16 cellular contexts compared by ENCODE assay signal in genomic region chr13:50149932-50150331, GRCh38.
A peak's percentile ranks its signal among the peaks of the same experiment; 100 is the strongest.
DNase-seq lines count a peak whose midpoint lies in the region; ATAC-seq and TF ChIP-seq lines count a peak whose summit lies in the region.
"Had no signal": no experiment of that assay in that cellular context is flagged by ENCODE, and none has a peak within 500 bp of the region (broad histone marks: within the 10 kb centered on the region; RNA-seq: fewer than 3 reads in every experiment).

No MANE protein-coding gene starts in this region.

- no peak for TF ChIP-seq EP300 in gastroesophageal sphincter (IDR thresholded peaks at IDR 0.05)

- 71% methylated on average over 1 of the region's 1 CpG for WGBS in testis, 2 donors
- WGBS in gastroesophageal sphincter (ENCODE audit: low coverage in 1 of 2), 2 donors = 86 to 100% methylated on average over 1 of the region's 1 CpG

- TF ChIP-seq POLR2A in testis (IDR thresholded peaks at IDR 0.05) (no peak), gastroesophageal sphincter (IDR thresholded peaks at IDR 0.05) (no peak)

- H3K9me2 ChIP-seq in OCI-LY7 (ENCODE audit: insufficient read depth, low read length) = no peaks in the 10 kb centered on the region

- H3K27ac ChIP-seq in right atrium auricular region (no peak overlapping the region), OCI-LY7 (ENCODE audit: low read depth, low read length, poor library complexity, severe bottlenecking) (no peak overlapping the region), testis (no peak overlapping the region), gastroesophageal sphincter (no peak overlapping the region), brain microvascular endothelial cell (no peak overlapping the region)
- H3K27ac ChIP-seq: ovary had no signal

- peak overlapping the region; percentile 61; the same call in 1 of the 2 replicates for H2AFZ ChIP-seq in OCI-LY7 (ENCODE audit: low read length)

- H3K4me2 ChIP-seq in OCI-LY7 (ENCODE audit: low read length) = no peak overlapping the region

- no peak for TF ChIP-seq CTCF in right atrium auricular region (IDR thresholded peaks at IDR 0.05)
- TF ChIP-seq CTCF in OCI-LY7 (conservative IDR thresholded peaks at IDR 0.05; ENCODE audit: low read length) = no peak
- no peak for TF ChIP-seq CTCF in fibroblast of the aortic adventitia (IDR thresholded peaks at IDR 0.05; ENCODE audit: insufficient read depth, low read length)
- no peak for TF ChIP-seq CTCF in testis (IDR thresholded peaks at IDR 0.05)
- no peak for TF ChIP-seq CTCF in gastroesophageal sphincter (IDR thresholded peaks at IDR 0.05)
- TF ChIP-seq CTCF in brain microvascular endothelial cell (IDR thresholded peaks at IDR 0.05; ENCODE audit: low read depth, low read length, missing control alignments) = no peak

- CTCF ChIA-PET in OCI-LY7 (lab: Charles Lee; ENCODE audit: unreplicated experiment) = interaction anchor here (1.2 kb wide), 1 partner anchor 11 kb away, joined by 5 read pairs; no protein-coding TSS in a partner anchor

- no peaks in the 10 kb centered on the region for H3K4me1 ChIP-seq in right atrium auricular region
- H3K4me1 ChIP-seq in OCI-LY7 (ENCODE audit: insufficient read depth, low read length, poor library complexity, severe bottlenecking) = peaks cover 45% of the 10 kb centered on the region
- no peaks in the 10 kb centered on the region for H3K4me1 ChIP-seq in testis
- no peaks in the 10 kb centered on the region for H3K4me1 ChIP-seq in gastroesophageal sphincter

- no TSS peak for BruUV-seq in OCI-LY7 (replicated peaks; lab: Mats Ljungman, UMichigan)

- DNase-seq in Right ventricle myocardium inferior (ENCODE audit: missing footprints) = no peak
- DNase-seq in right atrium auricular region (ENCODE audit: low spot score) = no peak
- no peak for DNase-seq in OCI-LY7 (ENCODE audit: low spot score)
- peak; percentile 53 for DNase-seq in fibroblast of the aortic adventitia (ENCODE audit: low read depth)
- DNase-seq in testis = peak; percentile 80
- no peak for DNase-seq in stimulated activated CD4-positive, alpha-beta T cell treated with anti-CD3 and anti-CD28 coated beads, Interleukin-15, amount 100 ng/mL, for 24 hours
- DNase-seq in brain microvascular endothelial cell = no peak
- DNase-seq: activated CD4-positive, alpha-beta memory T cell treated with anti-CD3 and anti-CD28 coated beads for 36 hours; activated gamma-delta T cell; effector memory CD4-positive, alpha-beta T cell; Karpas-422; NCI-H524 treated with DMSO at 0.1 percent for 48 hours; ovary; T-helper 9 cell had no signal

- H4K20me1 ChIP-seq in OCI-LY7 (ENCODE audit: insufficient read depth, low read length) = no peaks in the 10 kb centered on the region

- H3K36me3 ChIP-seq in right atrium auricular region (no peaks in the 10 kb centered on the region), OCI-LY7 (ENCODE audit: insufficient read depth, low read length) (no peaks in the 10 kb centered on the region), testis (ENCODE audit: low read depth, missing control alignments) (no peaks in the 10 kb centered on the region), gastroesophageal sphincter (no peaks in the 10 kb centered on the region), brain microvascular endothelial cell (replicated peaks) (no peaks in the 10 kb centered on the region)
- H3K36me3 ChIP-seq: ovary had no signal

- intact Hi-C loops in Right ventricle myocardium inferior (cut with DNase I) = no loop called here
- intact Hi-C loops in OCI-LY7 (cut with micrococcal nuclease; ENCODE audit: unreplicated experiment) = no loop called here
- intact Hi-C loops in testis (cut with DNase I; ENCODE audit: low total_unique reads) = no loop called here

- ATAC-seq in Right ventricle myocardium inferior (peak; percentile 84), gastroesophageal sphincter (no peak)
- ATAC-seq: mucosa of descending colon had no signal

- H3K9me3 ChIP-seq in right atrium auricular region = no peaks in the 10 kb centered on the region
- H3K9me3 ChIP-seq in OCI-LY7 (ENCODE audit: low read length) = no peaks in the 10 kb centered on the region
- H3K9me3 ChIP-seq in testis = no peaks in the 10 kb centered on the region
- H3K9me3 ChIP-seq in gastroesophageal sphincter = no peaks in the 10 kb centered on the region
- H3K9me3 ChIP-seq: mucosa of descending colon, ovary had no signal

- in situ Hi-C loops in brain microvascular endothelial cell (cut with HindIII; ENCODE audit: low pct_ligation_motif_present, low sequenced_read_pairs) = no loop called here

- H3K27me3 ChIP-seq in right atrium auricular region (no peaks in the 10 kb centered on the region), testis (no peaks in the 10 kb centered on the region), gastroesophageal sphincter (no peaks in the 10 kb centered on the region), brain microvascular endothelial cell (replicated peaks) (no peaks in the 10 kb centered on the region)
- H3K27me3 ChIP-seq: ovary had no signal

- H3K79me2 ChIP-seq in OCI-LY7 (ENCODE audit: insufficient read depth, low read depth, low read length) = no peaks in the 10 kb centered on the region

- H3K4me3 ChIP-seq in right atrium auricular region (no peak overlapping the region), OCI-LY7 (ENCODE audit: low read depth, low read length, poor library complexity, severe bottlenecking) (no peak overlapping the region), fibroblast of the aortic adventitia (ENCODE audit: low read depth, low read length) (no peak overlapping the region), testis (no peak overlapping the region), gastroesophageal sphincter (no peak overlapping the region), brain microvascular endothelial cell (ENCODE audit: low read depth, low read length) (no peak overlapping the region)
- H3K4me3 ChIP-seq: mucosa of descending colon, ovary had no signal

- POLR2A ChIA-PET in OCI-LY7 (lab: Charles Lee) = interaction anchor here (0.5 to 2.1 kb wide), 7 partner anchors 10 to 861 kb away, joined by 3 to 8 read pairs (median 3); no protein-coding TSS in a partner anchor

Comparison
In these comparisons a context has a peak if more than half of its experiments do, and no peak if none do; other contexts are left out.
1. DNase-seq: peak in fibroblast of the aortic adventitia (single experiment) and testis (single experiment); none in Right ventricle myocardium inferior (single experiment), right atrium auricular region (single experiment), OCI-LY7 (single experiment), stimulated activated CD4-positive, alpha-beta T cell treated with anti-CD3 and anti-CD28 coated beads, Interleukin-15, amount 100 ng/mL, for 24 hours (single experiment) and brain microvascular endothelial cell (single experiment).